Comparison of ENCODE assay signal across 1 cellular context in genomic region chr5:176416123-176416924, GRCh38.
TF ChIP-seq lines count a peak whose summit lies in the region.

Gene CLTB, minus strand, starts transcription at chr5:176416539. Its CDS starts 176 bp downstream, at chr5:176416363.

TF ChIP-seq in K562, 482 proteins besides CTCF, POLR2A, EP300 and RAD21 (continued from another document and continues in another):
- TF ChIP-seq, protein P1, sequence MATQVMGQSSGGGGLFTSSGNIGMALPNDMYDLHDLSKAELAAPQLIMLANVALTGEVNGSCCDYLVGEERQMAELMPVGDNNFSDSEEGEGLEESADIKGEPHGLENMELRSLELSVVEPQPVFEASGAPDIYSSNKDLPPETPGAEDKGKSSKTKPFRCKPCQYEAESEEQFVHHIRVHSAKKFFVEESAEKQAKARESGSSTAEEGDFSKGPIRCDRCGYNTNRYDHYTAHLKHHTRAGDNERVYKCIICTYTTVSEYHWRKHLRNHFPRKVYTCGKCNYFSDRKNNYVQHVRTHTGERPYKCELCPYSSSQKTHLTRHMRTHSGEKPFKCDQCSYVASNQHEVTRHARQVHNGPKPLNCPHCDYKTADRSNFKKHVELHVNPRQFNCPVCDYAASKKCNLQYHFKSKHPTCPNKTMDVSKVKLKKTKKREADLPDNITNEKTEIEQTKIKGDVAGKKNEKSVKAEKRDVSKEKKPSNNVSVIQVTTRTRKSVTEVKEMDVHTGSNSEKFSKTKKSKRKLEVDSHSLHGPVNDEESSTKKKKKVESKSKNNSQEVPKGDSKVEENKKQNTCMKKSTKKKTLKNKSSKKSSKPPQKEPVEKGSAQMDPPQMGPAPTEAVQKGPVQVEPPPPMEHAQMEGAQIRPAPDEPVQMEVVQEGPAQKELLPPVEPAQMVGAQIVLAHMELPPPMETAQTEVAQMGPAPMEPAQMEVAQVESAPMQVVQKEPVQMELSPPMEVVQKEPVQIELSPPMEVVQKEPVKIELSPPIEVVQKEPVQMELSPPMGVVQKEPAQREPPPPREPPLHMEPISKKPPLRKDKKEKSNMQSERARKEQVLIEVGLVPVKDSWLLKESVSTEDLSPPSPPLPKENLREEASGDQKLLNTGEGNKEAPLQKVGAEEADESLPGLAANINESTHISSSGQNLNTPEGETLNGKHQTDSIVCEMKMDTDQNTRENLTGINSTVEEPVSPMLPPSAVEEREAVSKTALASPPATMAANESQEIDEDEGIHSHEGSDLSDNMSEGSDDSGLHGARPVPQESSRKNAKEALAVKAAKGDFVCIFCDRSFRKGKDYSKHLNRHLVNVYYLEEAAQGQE (CRISPR knock-in tag; IDR thresholded peaks at IDR 0.05; ENCODE audit: low read depth): 0 out of 2 replicates have a peak, but pooled peaks have one; percentile 71
- TF ChIP-seq KLF16 (IDR thresholded peaks at IDR 0.05) (no peak), FOXJ2 (tag; IDR thresholded peaks at IDR 0.05) (no peak; the same call in 1 of the 2 replicates), ZNF79 (CRISPR knock-in tag; IDR thresholded peaks at IDR 0.05; ENCODE audit: low read depth) (no peak), SMAD3 (CRISPR knock-in tag; conservative IDR thresholded peaks at IDR 0.05) (no peak), KAT7 (CRISPR knock-in tag; IDR thresholded peaks at IDR 0.05; ENCODE audit: borderline replicate concordance) (0 out of 2 replicates have a peak, but pooled peaks have one; percentile 78), TCFL5 (CRISPR knock-in tag; conservative IDR thresholded peaks at IDR 0.05) (no peak), SNRNP70 (optimal IDR thresholded peaks at IDR 0.05; ENCODE audit: low read depth, low read length) (no peak), RBFOX2 (IDR thresholded peaks at IDR 0.05; ENCODE audit: low read depth, low read length) (peak; percentile 86), RNF2 (IDR thresholded peaks at IDR 0.05) (no peak), TRIM25 (IDR thresholded peaks at IDR 0.05; ENCODE audit: borderline replicate concordance) (no peak), CBFA2T3 (IDR thresholded peaks at IDR 0.05) (peak; percentile 19; the same call in 1 of the 2 replicates), JUN (IDR thresholded peaks at IDR 0.05; ENCODE audit: borderline replicate concordance, low read depth, low read length) (peak; percentile 93), JUN (CRISPR knock-in tag; IDR thresholded peaks at IDR 0.05; ENCODE audit: borderline replicate concordance) (peak; percentile 89; the same call in 1 of the 2 replicates), SAP30 (IDR thresholded peaks at IDR 0.05; ENCODE audit: borderline replicate concordance, insufficient read depth, low read depth, low read length, poor library complexity, severe bottlenecking) (peak; percentile 65), ZNF3 (CRISPR knock-in tag; IDR thresholded peaks at IDR 0.05) (no peak), ZNF124 (CRISPR knock-in tag; IDR thresholded peaks at IDR 0.05) (no peak), SRSF7 (optimal IDR thresholded peaks at IDR 0.05; ENCODE audit: low read depth, low read length) (no peak), PHB2 (IDR thresholded peaks at IDR 0.05; ENCODE audit: low read depth) (no peak), ZNF785 (CRISPR knock-in tag; IDR thresholded peaks at IDR 0.05) (no peak), ZNF311 (CRISPR knock-in tag; IDR thresholded peaks at IDR 0.05) (no peak), ZNF175 (CRISPR knock-in tag; IDR thresholded peaks at IDR 0.05; ENCODE audit: low read depth) (0 out of 2 replicates have a peak, but pooled peaks have one; percentile 37), MECOM (CRISPR knock-in tag; IDR thresholded peaks at IDR 0.05) (no peak), HEY1 (CRISPR knock-in tag; IDR thresholded peaks at IDR 0.05; ENCODE audit: borderline replicate concordance) (no peak), CBFB (CRISPR knock-in tag; IDR thresholded peaks at IDR 0.05) (no peak), ELF1 (tag; IDR thresholded peaks at IDR 0.05) (peak; percentile 34; the same call in 1 of the 2 replicates), PHF20 (IDR thresholded peaks at IDR 0.05; ENCODE audit: partially characterized antibody) (peak; percentile 32), VEZF1 (CRISPR knock-in tag; IDR thresholded peaks at IDR 0.05) (peak; percentile 78), HNRNPUL1 (IDR thresholded peaks at IDR 0.05; ENCODE audit: low read length) (no peak), TAF9B (IDR thresholded peaks at IDR 0.05; ENCODE audit: partially characterized antibody) (no peak), FOXM1 (IDR thresholded peaks at IDR 0.05; ENCODE audit: low read depth) (no peak), FOXM1 (CRISPR knock-in tag; IDR thresholded peaks at IDR 0.05; ENCODE audit: low read depth) (no peak), CREB1 (IDR thresholded peaks at IDR 0.05) (peak; percentile 82), CREB1 (CRISPR knock-in tag; IDR thresholded peaks at IDR 0.05) (peak; percentile 88), ZBTB12 (CRISPR knock-in tag; IDR thresholded peaks at IDR 0.05) (peak; percentile 84), FOXJ3 (CRISPR knock-in tag; IDR thresholded peaks at IDR 0.05) (no peak), LCOR (CRISPR knock-in tag; IDR thresholded peaks at IDR 0.05) (no peak), NR2F6 (CRISPR knock-in tag; IDR thresholded peaks at IDR 0.05) (no peak), ZNF134 (CRISPR knock-in tag; conservative IDR thresholded peaks at IDR 0.05) (no peak), POLR2AphosphoS5 (IDR thresholded peaks at IDR 0.05; ENCODE audit: control insufficient read depth, insufficient read depth, low read depth, low read length) (0 out of 2 replicates have a peak, but pooled peaks have one; percentile 41)
- TF ChIP-seq, protein P2, sequence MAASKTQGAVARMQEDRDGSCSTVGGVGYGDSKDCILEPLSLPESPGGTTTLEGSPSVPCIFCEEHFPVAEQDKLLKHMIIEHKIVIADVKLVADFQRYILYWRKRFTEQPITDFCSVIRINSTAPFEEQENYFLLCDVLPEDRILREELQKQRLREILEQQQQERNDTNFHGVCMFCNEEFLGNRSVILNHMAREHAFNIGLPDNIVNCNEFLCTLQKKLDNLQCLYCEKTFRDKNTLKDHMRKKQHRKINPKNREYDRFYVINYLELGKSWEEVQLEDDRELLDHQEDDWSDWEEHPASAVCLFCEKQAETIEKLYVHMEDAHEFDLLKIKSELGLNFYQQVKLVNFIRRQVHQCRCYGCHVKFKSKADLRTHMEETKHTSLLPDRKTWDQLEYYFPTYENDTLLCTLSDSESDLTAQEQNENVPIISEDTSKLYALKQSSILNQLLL (CRISPR knock-in tag; IDR thresholded peaks at IDR 0.05; ENCODE audit: borderline replicate concordance): no peak
- TF ChIP-seq, protein P3, sequence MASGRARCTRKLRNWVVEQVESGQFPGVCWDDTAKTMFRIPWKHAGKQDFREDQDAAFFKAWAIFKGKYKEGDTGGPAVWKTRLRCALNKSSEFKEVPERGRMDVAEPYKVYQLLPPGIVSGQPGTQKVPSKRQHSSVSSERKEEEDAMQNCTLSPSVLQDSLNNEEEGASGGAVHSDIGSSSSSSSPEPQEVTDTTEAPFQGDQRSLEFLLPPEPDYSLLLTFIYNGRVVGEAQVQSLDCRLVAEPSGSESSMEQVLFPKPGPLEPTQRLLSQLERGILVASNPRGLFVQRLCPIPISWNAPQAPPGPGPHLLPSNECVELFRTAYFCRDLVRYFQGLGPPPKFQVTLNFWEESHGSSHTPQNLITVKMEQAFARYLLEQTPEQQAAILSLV (tag; IDR thresholded peaks at IDR 0.05): no peak
- TF ChIP-seq, protein P4, sequence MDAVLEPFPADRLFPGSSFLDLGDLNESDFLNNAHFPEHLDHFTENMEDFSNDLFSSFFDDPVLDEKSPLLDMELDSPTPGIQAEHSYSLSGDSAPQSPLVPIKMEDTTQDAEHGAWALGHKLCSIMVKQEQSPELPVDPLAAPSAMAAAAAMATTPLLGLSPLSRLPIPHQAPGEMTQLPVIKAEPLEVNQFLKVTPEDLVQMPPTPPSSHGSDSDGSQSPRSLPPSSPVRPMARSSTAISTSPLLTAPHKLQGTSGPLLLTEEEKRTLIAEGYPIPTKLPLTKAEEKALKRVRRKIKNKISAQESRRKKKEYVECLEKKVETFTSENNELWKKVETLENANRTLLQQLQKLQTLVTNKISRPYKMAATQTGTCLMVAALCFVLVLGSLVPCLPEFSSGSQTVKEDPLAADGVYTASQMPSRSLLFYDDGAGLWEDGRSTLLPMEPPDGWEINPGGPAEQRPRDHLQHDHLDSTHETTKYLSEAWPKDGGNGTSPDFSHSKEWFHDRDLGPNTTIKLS (IDR thresholded peaks at IDR 0.05; ENCODE audit: borderline replicate concordance, low read depth): peak; percentile 66
- TF ChIP-seq, protein P5, sequence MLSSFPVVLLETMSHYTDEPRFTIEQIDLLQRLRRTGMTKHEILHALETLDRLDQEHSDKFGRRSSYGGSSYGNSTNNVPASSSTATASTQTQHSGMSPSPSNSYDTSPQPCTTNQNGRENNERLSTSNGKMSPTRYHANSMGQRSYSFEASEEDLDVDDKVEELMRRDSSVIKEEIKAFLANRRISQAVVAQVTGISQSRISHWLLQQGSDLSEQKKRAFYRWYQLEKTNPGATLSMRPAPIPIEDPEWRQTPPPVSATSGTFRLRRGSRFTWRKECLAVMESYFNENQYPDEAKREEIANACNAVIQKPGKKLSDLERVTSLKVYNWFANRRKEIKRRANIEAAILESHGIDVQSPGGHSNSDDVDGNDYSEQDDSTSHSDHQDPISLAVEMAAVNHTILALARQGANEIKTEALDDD (IDR thresholded peaks at IDR 0.05): no peak
- TF ChIP-seq, protein P6, sequence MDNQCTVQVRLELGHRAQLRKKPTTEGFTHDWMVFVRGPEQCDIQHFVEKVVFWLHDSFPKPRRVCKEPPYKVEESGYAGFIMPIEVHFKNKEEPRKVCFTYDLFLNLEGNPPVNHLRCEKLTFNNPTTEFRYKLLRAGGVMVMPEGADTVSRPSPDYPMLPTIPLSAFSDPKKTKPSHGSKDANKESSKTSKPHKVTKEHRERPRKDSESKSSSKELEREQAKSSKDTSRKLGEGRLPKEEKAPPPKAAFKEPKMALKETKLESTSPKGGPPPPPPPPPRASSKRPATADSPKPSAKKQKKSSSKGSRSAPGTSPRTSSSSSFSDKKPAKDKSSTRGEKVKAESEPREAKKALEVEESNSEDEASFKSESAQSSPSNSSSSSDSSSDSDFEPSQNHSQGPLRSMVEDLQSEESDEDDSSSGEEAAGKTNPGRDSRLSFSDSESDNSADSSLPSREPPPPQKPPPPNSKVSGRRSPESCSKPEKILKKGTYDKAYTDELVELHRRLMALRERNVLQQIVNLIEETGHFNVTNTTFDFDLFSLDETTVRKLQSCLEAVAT (IDR thresholded peaks at IDR 0.05): no peak
- TF ChIP-seq, protein P7, sequence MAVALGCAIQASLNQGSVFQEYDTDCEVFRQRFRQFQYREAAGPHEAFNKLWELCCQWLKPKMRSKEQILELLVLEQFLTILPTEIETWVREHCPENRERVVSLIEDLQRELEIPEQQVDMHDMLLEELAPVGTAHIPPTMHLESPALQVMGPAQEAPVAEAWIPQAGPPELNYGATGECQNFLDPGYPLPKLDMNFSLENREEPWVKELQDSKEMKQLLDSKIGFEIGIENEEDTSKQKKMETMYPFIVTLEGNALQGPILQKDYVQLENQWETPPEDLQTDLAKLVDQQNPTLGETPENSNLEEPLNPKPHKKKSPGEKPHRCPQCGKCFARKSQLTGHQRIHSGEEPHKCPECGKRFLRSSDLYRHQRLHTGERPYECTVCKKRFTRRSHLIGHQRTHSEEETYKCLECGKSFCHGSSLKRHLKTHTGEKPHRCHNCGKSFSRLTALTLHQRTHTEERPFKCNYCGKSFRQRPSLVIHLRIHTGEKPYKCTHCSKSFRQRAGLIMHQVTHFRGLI (CRISPR knock-in tag; IDR thresholded peaks at IDR 0.05): no peak
